ENCODE assay signal across 11 cellular contexts in genomic region chr6:161486326-161486725, GRCh38.
DNase-seq lines count a peak whose midpoint lies in the region; ATAC-seq and TF ChIP-seq lines count a peak whose summit lies in the region.
"Had no signal": no experiment of that assay in that cellular context is flagged by ENCODE, and none has a peak within 500 bp of the region (broad histone marks: within the 10 kb centered on the region; RNA-seq: fewer than 3 reads in every experiment).

No MANE protein-coding gene starts in this region.

- no peak overlapping the region for H3K4me3 Mint-ChIP-seq in activated naive CD8-positive, alpha-beta T cell treated with anti-CD3 and anti-CD28 coated beads for 36 hours
- no peak overlapping the region for H3K4me3 Mint-ChIP-seq in CD8-positive, alpha-beta T cell
- H3K4me3 Mint-ChIP-seq: activated naive CD8-positive, alpha-beta T cell treated with anti-CD3 and anti-CD28 coated beads, Interleukin-2, amount 50 U/mL, for 24 hours had no signal

- H3K36me3 Mint-ChIP-seq in activated naive CD8-positive, alpha-beta T cell treated with anti-CD3 and anti-CD28 coated beads for 36 hours: no peaks in the 10 kb centered on the region
- no peaks in the 10 kb centered on the region for H3K36me3 Mint-ChIP-seq in CD8-positive, alpha-beta T cell

- H3K27me3 ChIP-seq in fibroblast of lung (ENCODE audit: control insufficient read depth, insufficient read depth, low read length): no peaks in the 10 kb centered on the region
- no peaks in the 10 kb centered on the region for H3K27me3 ChIP-seq in CD8-positive, alpha-beta T cell (ENCODE audit: insufficient read depth, low read length)
- H3K27me3 ChIP-seq: upper lobe of right lung had no signal

- H3K27me3 Mint-ChIP-seq in activated naive CD8-positive, alpha-beta T cell treated with anti-CD3 and anti-CD28 coated beads for 36 hours: no peaks in the 10 kb centered on the region
- H3K27me3 Mint-ChIP-seq in CD8-positive, alpha-beta T cell (ENCODE audit: low read depth): peaks cover 3% of the 10 kb centered on the region

- no peaks in the 10 kb centered on the region for H3K79me2 ChIP-seq in fibroblast of lung (ENCODE audit: control insufficient read depth, insufficient read depth, low read length)

- no peak overlapping the region for H3K27ac ChIP-seq in fibroblast of lung (ENCODE audit: insufficient read depth, low read length)
- H3K27ac ChIP-seq in CD8-positive, alpha-beta T cell (ENCODE audit: low read depth, low read length): no peak overlapping the region
- H3K27ac ChIP-seq: upper lobe of right lung had no signal

- CTCF ChIA-PET in CD8-positive, alpha-beta T cell (lab: Charles Lee): no interaction called here

- intact Hi-C loops in CD8-positive, alpha-beta T cell (cut with DNase I, micrococcal nuclease): no loop called here

- DNase-seq in H4 (ENCODE audit: low spot score): peak; percentile 45
- peak; percentile 60 for DNase-seq in RPMI7951 (ENCODE audit: low read depth)
- peak; percentile 41 to 84 for DNase-seq in fibroblast of lung (ENCODE audit: low read depth in 2 of 2)
- peak; percentile 86 for DNase-seq in renal cortical epithelial cell (ENCODE audit: low read depth)
- DNase-seq in HuH-7 (ENCODE audit: low spot score): no peak
- DNase-seq in activated naive CD8-positive, alpha-beta T cell treated with anti-CD3 and anti-CD28 coated beads for 36 hours: no peak
- DNase-seq in CD8-positive, alpha-beta T cell: no peak
- DNase-seq: activated naive CD8-positive, alpha-beta T cell treated with anti-CD3 and anti-CD28 coated beads, Interleukin-2, amount 50 U/mL, for 24 hours; erythroblast; NCI-H1694; upper lobe of right lung had no signal

- no peak for ATAC-seq in CD8-positive, alpha-beta T cell
- ATAC-seq: activated naive CD8-positive, alpha-beta T cell treated with anti-CD3 and anti-CD28 coated beads, Interleukin-2, amount 50 U/mL, for 24 hours; upper lobe of right lung had no signal

- TF ChIP-seq CTCF in fibroblast of lung (conservative IDR thresholded peaks at IDR 0.05 in 1 of 2, IDR thresholded peaks at IDR 0.05 in 1 of 2; ENCODE audit: low read depth in 1 of 2, low read length in 2 of 2): no peak
- TF ChIP-seq CTCF in CD8-positive, alpha-beta T cell (IDR thresholded peaks at IDR 0.05): no peak

- POLR2A ChIA-PET in CD8-positive, alpha-beta T cell (lab: Charles Lee): no interaction called here

- H2AFZ ChIP-seq in fibroblast of lung (ENCODE audit: low read length): no peak overlapping the region

- H4K20me1 ChIP-seq in fibroblast of lung (ENCODE audit: control insufficient read depth, extremely low read depth, insufficient read depth, low read length): no peaks in the 10 kb centered on the region

- H3K4me1 ChIP-seq in fibroblast of lung (ENCODE audit: control insufficient read depth, extremely low read depth, insufficient read depth, low read length): no peaks in the 10 kb centered on the region
- H3K4me1 ChIP-seq in CD8-positive, alpha-beta T cell (ENCODE audit: insufficient read depth, low read length): no peaks in the 10 kb centered on the region

- H3K9ac ChIP-seq in fibroblast of lung (ENCODE audit: insufficient read depth, low read length): no peak overlapping the region

- H3K9me3 ChIP-seq in fibroblast of lung (ENCODE audit: control insufficient read depth, insufficient read depth, low read depth, low read length): no peaks in the 10 kb centered on the region
- H3K9me3 ChIP-seq in CD8-positive, alpha-beta T cell (ENCODE audit: low read length): no peaks in the 10 kb centered on the region
- H3K9me3 ChIP-seq: upper lobe of right lung had no signal

- H3K36me3 ChIP-seq in fibroblast of lung (ENCODE audit: control insufficient read depth, insufficient read depth, low read length): no peaks in the 10 kb centered on the region
- no peaks in the 10 kb centered on the region for H3K36me3 ChIP-seq in CD8-positive, alpha-beta T cell (ENCODE audit: insufficient read depth, low read length)
- H3K36me3 ChIP-seq: upper lobe of right lung had no signal

- H3K4me1 Mint-ChIP-seq in activated naive CD8-positive, alpha-beta T cell treated with anti-CD3 and anti-CD28 coated beads for 36 hours: no peaks in the 10 kb centered on the region
- no peaks in the 10 kb centered on the region for H3K4me1 Mint-ChIP-seq in CD8-positive, alpha-beta T cell (ENCODE audit: low read depth)
- H3K4me1 Mint-ChIP-seq: activated naive CD8-positive, alpha-beta T cell treated with anti-CD3 and anti-CD28 coated beads, Interleukin-2, amount 50 U/mL, for 24 hours had no signal

- no peak overlapping the region for H3K27ac Mint-ChIP-seq in activated naive CD8-positive, alpha-beta T cell treated with anti-CD3 and anti-CD28 coated beads for 36 hours
- no peak overlapping the region for H3K27ac Mint-ChIP-seq in CD8-positive, alpha-beta T cell
- H3K27ac Mint-ChIP-seq: activated naive CD8-positive, alpha-beta T cell treated with anti-CD3 and anti-CD28 coated beads, Interleukin-2, amount 50 U/mL, for 24 hours had no signal

- no peak overlapping the region for H3K4me3 ChIP-seq in fibroblast of lung (replicated peaks in 1 of 4; ENCODE audit: control extremely low read depth in 1 of 4, insufficient read depth in 1 of 4, low read depth in 3 of 4, low read length in 4 of 4)
- H3K4me3 ChIP-seq in CD8-positive, alpha-beta T cell (ENCODE audit: low read depth, low read length): no peak overlapping the region
- H3K4me3 ChIP-seq: upper lobe of right lung had no signal

- H3K9me3 Mint-ChIP-seq in activated naive CD8-positive, alpha-beta T cell treated with anti-CD3 and anti-CD28 coated beads for 36 hours: no peaks in the 10 kb centered on the region
- H3K9me3 Mint-ChIP-seq in CD8-positive, alpha-beta T cell: peaks cover 2% of the 10 kb centered on the region
- H3K9me3 Mint-ChIP-seq: activated naive CD8-positive, alpha-beta T cell treated with anti-CD3 and anti-CD28 coated beads, Interleukin-2, amount 50 U/mL, for 24 hours had no signal

- no peak overlapping the region for H3K4me2 ChIP-seq in fibroblast of lung (ENCODE audit: extremely low read depth, insufficient read depth, low read length)

Comparison
In these comparisons a context has a peak if more than half of its experiments do, and no peak if none do; other contexts are left out.
1. DNase-seq: peak in H4 (single experiment), RPMI7951 (single experiment), fibroblast of lung (2 of 2) and renal cortical epithelial cell (single experiment); none in HuH-7 (single experiment), activated naive CD8-positive, alpha-beta T cell treated with anti-CD3 and anti-CD28 coated beads for 36 hours (single experiment) and CD8-positive, alpha-beta T cell (0 of 7).